Comparison of ENCODE assay signal across 8 cellular contexts in genomic region chr1:23563003-23563402, GRCh38. TPM values are rescaled to one million over a fixed set of nuclear protein-coding genes. Genes with fewer than 3 reads are reported as not detected.
DNase-seq lines count a peak whose midpoint lies in the region; ATAC-seq, FAIRE-seq and TF ChIP-seq lines count a peak whose summit lies in the region.

No MANE protein-coding gene starts in this region.

- 67% methylated on average over 9 of the region's 9 CpGs for WGBS in prostate gland

- ATAC-seq in GM21723 (IDR thresholded peaks at IDR 0.05; ENCODE audit: unreplicated experiment): no peak

- FAIRE-seq in D721Med (lab: Jason Lieb, UNC): no peak

- H3K27me3 ChIP-seq in CD8-positive, alpha-beta memory T cell (ENCODE audit: insufficient read depth, low read length, poor library complexity, severe bottlenecking): no peaks in the 10 kb centered on the region
- H3K27me3 ChIP-seq in SJCRH30: no peaks in the 10 kb centered on the region
- H3K27me3 ChIP-seq in fibroblast of lung (ENCODE audit: control insufficient read depth, insufficient read depth, low read length): no peaks in the 10 kb centered on the region
- no peaks in the 10 kb centered on the region for H3K27me3 ChIP-seq in prostate gland (replicated peaks; ENCODE audit: insufficient read depth)

- peaks cover 0 to 9% (median 0%) of the 10 kb centered on the region in 3 donors for H3K36me3 Mint-ChIP-seq in CD8-positive, alpha-beta memory T cell

- H3K4me1 ChIP-seq in CD8-positive, alpha-beta memory T cell (ENCODE audit: insufficient read depth, low read length): peaks cover 26% of the 10 kb centered on the region
- H3K4me1 ChIP-seq in SJCRH30: peaks cover 50% of the 10 kb centered on the region
- peaks cover 23% of the 10 kb centered on the region for H3K4me1 ChIP-seq in fibroblast of lung (ENCODE audit: control insufficient read depth, extremely low read depth, insufficient read depth, low read length)
- H3K4me1 ChIP-seq in prostate gland (replicated peaks): peaks cover 3% of the 10 kb centered on the region

- TF ChIP-seq CTCF in fibroblast of lung (conservative IDR thresholded peaks at IDR 0.05 in 1 of 2, IDR thresholded peaks at IDR 0.05 in 1 of 2; ENCODE audit: low read depth in 1 of 2, low read length in 2 of 2): no peak
- TF ChIP-seq CTCF in prostate gland (IDR thresholded peaks at IDR 0.05): no peak
- TF ChIP-seq CTCF in D721Med (IDR thresholded peaks at IDR 0.05; ENCODE audit: insufficient read depth, missing control alignments): no peak

- H3K79me2 ChIP-seq in fibroblast of lung (ENCODE audit: control insufficient read depth, insufficient read depth, low read length): peaks cover 12% of the 10 kb centered on the region

- peak overlapping the region; percentile 52 for H3K27ac ChIP-seq in CD8-positive, alpha-beta memory T cell (ENCODE audit: low read depth, low read length)
- H3K27ac ChIP-seq in SJCRH30 (peak overlapping the region; percentile 99), fibroblast of lung (ENCODE audit: insufficient read depth, low read length) (peak overlapping the region; percentile 98), prostate gland (peak overlapping the region; percentile 86 to 95)

- DNase-seq in CD8-positive, alpha-beta memory T cell: no peak
- DNase-seq in SJCRH30: peak; percentile 61 to 70
- DNase-seq in fibroblast of lung (ENCODE audit: low read depth in 2 of 2): no peak
- no peak for DNase-seq in prostate gland (ENCODE audit: low spot score)
- DNase-seq in NCI-H1105 treated with DMSO at 0.1 percent for 48 hours (lab: John Stamatoyannopoulos, UW): no peak
- DNase-seq in D721Med (ENCODE audit: insufficient read length, low spot score): no peak
- DNase-seq in HuH-7.5 (ENCODE audit: low spot score): no peak

- CTCF ChIA-PET in CD8-positive, alpha-beta memory T cell (lab: Charles Lee): interaction anchor here (1.4 to 2.8 kb wide), 3 partner anchors 8 to 74 kb away, joined by 3 to 7 read pairs (median 6); no protein-coding TSS in a partner anchor

- H4K20me1 ChIP-seq in fibroblast of lung (ENCODE audit: control insufficient read depth, extremely low read depth, insufficient read depth, low read length): no peaks in the 10 kb centered on the region

- H3K9me3 ChIP-seq in CD8-positive, alpha-beta memory T cell (ENCODE audit: low read length): no peaks in the 10 kb centered on the region
- H3K9me3 ChIP-seq in SJCRH30 (replicated peaks) (no peaks in the 10 kb centered on the region), fibroblast of lung (ENCODE audit: control insufficient read depth, insufficient read depth, low read depth, low read length) (no peaks in the 10 kb centered on the region), prostate gland (no peaks in the 10 kb centered on the region)

- TF ChIP-seq POLR2A in prostate gland (IDR thresholded peaks at IDR 0.05): no peak

- H3K4me3 ChIP-seq in CD8-positive, alpha-beta memory T cell (ENCODE audit: low read length): no peak overlapping the region
- no peak overlapping the region; the same call in 1 of the 2 replicates for H3K4me3 ChIP-seq in SJCRH30
- H3K4me3 ChIP-seq in fibroblast of lung (replicated peaks in 1 of 4; ENCODE audit: control extremely low read depth in 1 of 4, insufficient read depth in 1 of 4, low read depth in 3 of 4, low read length in 4 of 4): no peak overlapping the region
- H3K4me3 ChIP-seq in prostate gland: no peak overlapping the region

- H3K4me1 Mint-ChIP-seq in CD8-positive, alpha-beta memory T cell: peaks cover 16 to 34% (median 28%) of the 10 kb centered on the region in 3 donors

- intact Hi-C loops in prostate gland (cut with DNase I): no loop called here

- H3K4me3 Mint-ChIP-seq in CD8-positive, alpha-beta memory T cell: peak overlapping the region in 1 of 7 donors; percentile 43

- POLR2A ChIA-PET in CD8-positive, alpha-beta memory T cell (lab: Charles Lee): interaction anchor here (0.6 kb wide), 1 partner anchor 75 kb away, joined by 3 read pairs; no protein-coding TSS in a partner anchor

- no peaks in the 10 kb centered on the region for H3K36me3 ChIP-seq in CD8-positive, alpha-beta memory T cell (ENCODE audit: insufficient read depth, low read length)
- H3K36me3 ChIP-seq in SJCRH30: peaks cover 9% of the 10 kb centered on the region
- H3K36me3 ChIP-seq in fibroblast of lung (ENCODE audit: control insufficient read depth, insufficient read depth, low read length): no peaks in the 10 kb centered on the region
- no peaks in the 10 kb centered on the region for H3K36me3 ChIP-seq in prostate gland

- H2AFZ ChIP-seq in fibroblast of lung (ENCODE audit: low read length): no peak overlapping the region

- peaks cover 11 to 15% of the 10 kb centered on the region in 2 donors for H3K27me3 Mint-ChIP-seq in CD8-positive, alpha-beta memory T cell

- H3K9ac ChIP-seq in fibroblast of lung (ENCODE audit: insufficient read depth, low read length): peak overlapping the region; percentile 38

- H3K27ac Mint-ChIP-seq in CD8-positive, alpha-beta memory T cell: no peak overlapping the region

- H3K9me3 Mint-ChIP-seq in CD8-positive, alpha-beta memory T cell: no peaks in the 10 kb centered on the region

- H3K4me2 ChIP-seq in fibroblast of lung (ENCODE audit: extremely low read depth, insufficient read depth, low read length): no peak overlapping the region

RNA-seq across cellular contexts. Expression of gene ID3, which starts 3.7 kb away (rescaled TPM):
- total RNA-seq in CD8-positive, alpha-beta memory T cell: 10 to 100 TPM; 18.4 to 19.3 TPM
- 4.7 TPM for polyA plus RNA-seq in CD8-positive, alpha-beta memory T cell
- 332 and 336 TPM in 2 replicates for total RNA-seq in SJCRH30 (2014; rRNA removed; shearing (Covaris generic))
- 9.9 and 42.9 TPM in 2 replicates for total RNA-seq in fibroblast of lung
- 23.0 and 35.2 TPM in 2 replicates for polyA plus RNA-seq in fibroblast of lung
- 28.8 and 44.1 TPM in 2 replicates for polyA plus RNA-seq in fibroblast of lung (2012)
- 21.5 and 54.2 TPM in 2 replicates for polyA minus RNA-seq in fibroblast of lung (ENCODE audit: low replicate concordance)
- 100 to 1,000 TPM; 151 to 184 TPM for total RNA-seq in prostate gland

RNA-seq across cellular contexts. Expression of gene E2F2, which starts 32.0 kb away (rescaled TPM):
- 10 to 100 TPM; 19.1 to 19.6 TPM for total RNA-seq in CD8-positive, alpha-beta memory T cell
- polyA plus RNA-seq in CD8-positive, alpha-beta memory T cell: 0.76 TPM
- total RNA-seq in SJCRH30 (2014; rRNA removed; shearing (Covaris generic)): 33.5 and 43.2 TPM in 2 replicates
- total RNA-seq in fibroblast of lung: 0.17 TPM in 1 of 2 replicates, not detected in the other
- polyA plus RNA-seq in fibroblast of lung: 0.26 and 0.85 TPM in 2 replicates
- 0.58 and 1.8 TPM in 2 replicates for polyA plus RNA-seq in fibroblast of lung (2012)
- polyA minus RNA-seq in fibroblast of lung (ENCODE audit: low replicate concordance): 1.4 and 6.8 TPM in 2 replicates
- 1 to 10 TPM; 1.0 to 4.1 TPM for total RNA-seq in prostate gland

Comparison
In these comparisons a context has a peak if more than half of its experiments do, and no peak if none do; other contexts are left out.
1. DNase-seq: peak in SJCRH30 (2 of 2); none in CD8-positive, alpha-beta memory T cell (0 of 5), fibroblast of lung (0 of 2), prostate gland (single experiment), NCI-H1105 treated with DMSO at 0.1 percent for 48 hours (single experiment), D721Med (single experiment) and HuH-7.5 (single experiment).
2. Peak in every context shown above with its lines, with median percentiles within 50 percentile points of each other: H3K27ac ChIP-seq.